In the genomic region with DNA sequence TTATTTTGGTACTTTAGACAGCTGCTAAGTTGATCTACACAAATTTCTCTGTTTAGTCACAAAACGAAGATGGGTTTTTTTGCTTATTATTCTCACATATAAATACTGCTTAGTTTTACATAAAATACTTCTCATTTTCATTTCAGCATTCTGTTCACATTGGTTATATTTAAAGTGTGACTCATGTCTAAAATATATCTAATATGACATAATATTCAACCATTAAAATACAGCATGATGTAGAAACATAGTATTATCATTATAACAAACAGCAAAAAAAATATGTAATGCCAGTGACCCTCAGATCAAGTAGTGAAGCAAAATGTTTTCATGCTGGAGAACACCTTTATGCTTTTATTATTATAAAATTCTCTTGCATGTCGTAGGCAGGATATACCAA, we compare ENCODE assay signal across 24 cellular contexts.
"Had no signal": no experiment of that assay in that cellular context is flagged by ENCODE, and none has a peak within 500 bp of the region (broad histone marks: within the 10 kb centered on the region; RNA-seq: fewer than 3 reads in every experiment).

No MANE protein-coding gene starts in this region.

- ATAC-seq: activated T-cell treated with anti-CD3 and anti-CD28 coated beads, Interleukin-2, amount 50 U/mL, for 72 hours; body of pancreas; gastrocnemius medialis; stimulated activated naive CD8-positive, alpha-beta T cell treated with anti-CD3 and anti-CD28 coated beads, Interleukin-15, Interleukin-2, amounts not matched to agents 100 U/mL and 50 U/mL, for 24 hours had no signal

- H3K4me1 Mint-ChIP-seq: endodermal cell had no signal

- H3K27ac Mint-ChIP-seq: activated T-cell treated with anti-CD3 and anti-CD28 coated beads, Interleukin-2, amount 50 U/mL, for 72 hours; endodermal cell had no signal

- H3K27ac ChIP-seq: adrenal gland, body of pancreas, epithelial cell of prostate, gastrocnemius medialis, left ventricle myocardium inferior, tibial nerve, VCaP had no signal

- H3K4me3 Mint-ChIP-seq: activated T-cell treated with anti-CD3 and anti-CD28 coated beads, Interleukin-2, amount 50 U/mL, for 72 hours; endodermal cell; nephron had no signal

- DNase-seq: activated CD4-positive, alpha-beta T cell treated with anti-CD3 and anti-CD28 coated beads, Interleukin-2, amount 50 U/mL, for 1 hour; activated CD4-positive, CD25-positive, alpha-beta regulatory T cell treated with anti-CD3 and anti-CD28 coated beads, Interleukin-2, amount 50 U/mL, for 72 hours; activated CD8-positive, alpha-beta memory T cell treated with anti-CD3 and anti-CD28 coated beads for 24 hours; activated CD8-positive, alpha-beta memory T cell treated with anti-CD3 and anti-CD28 coated beads, Interleukin-2, amount 50 U/mL, for 48 hours; activated effector memory CD4-positive, alpha-beta T cell treated with anti-CD3 and anti-CD28 coated beads, Interleukin-2, amount 50 U/mL, for 16 hours; activated naive CD4-positive, alpha-beta T cell treated with anti-CD3 and anti-CD28 coated beads, Interleukin-2, amount 50 U/mL, for 16 hours; activated T-cell treated with anti-CD3 and anti-CD28 coated beads, Interleukin-2, amount 50 U/mL, for 72 hours; adrenal gland; body of pancreas; endodermal cell; gastrocnemius medialis; left ventricle myocardium inferior; mammary epithelial cell; midbrain; retina; stimulated activated CD4-positive, alpha-beta T cell treated with anti-CD3 and anti-CD28 coated beads, Interleukin-12 subunit alpha, Interleukin-12 subunit beta, amount 100 ng/mL, for 4 hours; stimulated activated CD4-positive, alpha-beta T cell treated with anti-CD3 and anti-CD28 coated beads, Interleukin-2, amount 100 ng/mL, for 24 hours; stimulated activated naive CD8-positive, alpha-beta T cell treated with anti-CD3 and anti-CD28 coated beads, Interleukin-15, Interleukin-2, amounts not matched to agents 100 U/mL and 50 U/mL, for 24 hours; substantia nigra; T-helper 2 cell had no signal

- H3K4me1 ChIP-seq: gastrocnemius medialis had no signal

- H3K4me3 ChIP-seq: adrenal gland, body of pancreas, gastrocnemius medialis, left ventricle myocardium inferior, tibial nerve had no signal

- H3K27me3 ChIP-seq: adrenal gland, body of pancreas, gastrocnemius medialis, tibial nerve had no signal

- H3K9me3 Mint-ChIP-seq: activated T-cell treated with anti-CD3 and anti-CD28 coated beads, Interleukin-2, amount 50 U/mL, for 72 hours; endodermal cell; nephron had no signal

- H3K9me3 ChIP-seq: body of pancreas, gastrocnemius medialis, left ventricle myocardium inferior, tibial nerve had no signal
